8 cellular contexts compared by ENCODE assay signal in genomic region chr10:124740374-124741280, GRCh38. TPM values are rescaled to one million over a fixed set of nuclear protein-coding genes. Genes with fewer than 3 reads are reported as not detected.
A peak's percentile ranks its signal among the peaks of the same experiment; 100 is the strongest.
DNase-seq lines count a peak whose midpoint lies in the region; ATAC-seq and TF ChIP-seq lines count a peak whose summit lies in the region.

No MANE protein-coding gene starts in this region.

- H3K27ac Mint-ChIP-seq in activated naive CD4-positive, alpha-beta T cell treated with anti-CD3 and anti-CD28 coated beads, Interleukin-2, amount 50 U/mL, for 24 hours = peak overlapping the region; percentile 93
- peak overlapping the region; percentile 88 for H3K27ac Mint-ChIP-seq in activated CD4-positive, alpha-beta memory T cell treated with anti-CD3 and anti-CD28 coated beads for 36 hours
- H3K27ac Mint-ChIP-seq in progenitor cell of endocrine pancreas = peak overlapping the region; percentile 85

- intact Hi-C loops in activated CD4-positive, alpha-beta memory T cell treated with anti-CD3 and anti-CD28 coated beads for 36 hours (cut with micrococcal nuclease) = loop anchor here (1.0 to 5.0 kb wide), 12 partner anchors 7 to 278 kb away; partner anchors contain the start of genes EEF1AKMT2 and LHPP
- intact Hi-C loops in head of caudate nucleus (cut with DNase I) = loop anchor here (5.0 kb wide), 3 partner anchors 52 to 208 kb away; partner anchors contain the start of gene EEF1AKMT2

- H3K4me3 Mint-ChIP-seq in activated naive CD4-positive, alpha-beta T cell treated with anti-CD3 and anti-CD28 coated beads, Interleukin-2, amount 50 U/mL, for 24 hours = peak overlapping the region; percentile 90
- peak overlapping the region; percentile 91 for H3K4me3 Mint-ChIP-seq in activated CD4-positive, alpha-beta memory T cell treated with anti-CD3 and anti-CD28 coated beads for 36 hours
- H3K4me3 Mint-ChIP-seq in progenitor cell of endocrine pancreas (ENCODE audit: low read depth) = peak overlapping the region; percentile 91

- H3K4me1 Mint-ChIP-seq in activated naive CD4-positive, alpha-beta T cell treated with anti-CD3 and anti-CD28 coated beads, Interleukin-2, amount 50 U/mL, for 24 hours = peaks cover 84% of the 10 kb centered on the region
- H3K4me1 Mint-ChIP-seq in activated CD4-positive, alpha-beta memory T cell treated with anti-CD3 and anti-CD28 coated beads for 36 hours (ENCODE audit: low read depth) = peaks cover 78% of the 10 kb centered on the region
- peaks cover 66% of the 10 kb centered on the region for H3K4me1 Mint-ChIP-seq in progenitor cell of endocrine pancreas (ENCODE audit: low read depth)

- TF ChIP-seq CTCF in progenitor cell of endocrine pancreas (IDR thresholded peaks at IDR 0.05; ENCODE audit: unreplicated experiment) = no peak

- POLR2A ChIA-PET in activated CD4-positive, alpha-beta memory T cell treated with anti-CD3 and anti-CD28 coated beads for 36 hours (lab: Charles Lee) = interaction anchor here (0.6 to 4.6 kb wide), 18 partner anchors 8 to 323 kb away, joined by 3 to 44 read pairs (median 6); no protein-coding TSS in a partner anchor

- no peaks in the 10 kb centered on the region for H3K27me3 Mint-ChIP-seq in activated naive CD4-positive, alpha-beta T cell treated with anti-CD3 and anti-CD28 coated beads, Interleukin-2, amount 50 U/mL, for 24 hours
- no peaks in the 10 kb centered on the region for H3K27me3 Mint-ChIP-seq in activated CD4-positive, alpha-beta memory T cell treated with anti-CD3 and anti-CD28 coated beads for 36 hours
- H3K27me3 Mint-ChIP-seq in progenitor cell of endocrine pancreas = no peaks in the 10 kb centered on the region

- CTCF ChIA-PET in activated CD4-positive, alpha-beta memory T cell treated with anti-CD3 and anti-CD28 coated beads for 36 hours (lab: Charles Lee) = interaction anchor here (0.6 to 4.9 kb wide), 48 partner anchors 9 to 279 kb away, joined by 3 to 127 read pairs (median 8); partner anchors contain the start of genes ABRAXAS2, EEF1AKMT2 and LHPP

- ATAC-seq in HG03432 (IDR thresholded peaks at IDR 0.05; ENCODE audit: unreplicated experiment) = peak; percentile 25

- no peak for DNase-seq in activated naive CD4-positive, alpha-beta T cell treated with anti-CD3 and anti-CD28 coated beads, Interleukin-2, amount 50 U/mL, for 16 hours
- DNase-seq in activated CD4-positive, alpha-beta memory T cell treated with anti-CD3 and anti-CD28 coated beads for 36 hours = peak; percentile 38
- DNase-seq in head of caudate nucleus (peak in 41 of 42 donors; percentile 55 to 90 (median 77)), progenitor cell of endocrine pancreas (ENCODE audit: low spot score, unreplicated experiment) (no peak), kidney glomerular epithelial cell (lab: John Stamatoyannopoulos, UW) (no peak)
- DNase-seq in stimulated activated naive CD4-positive, alpha-beta T cell treated with Interleukin-2 at 50 U/mL for 16 hours (lab: John Stamatoyannopoulos, UW) = no peak

- no peaks in the 10 kb centered on the region for H3K36me3 Mint-ChIP-seq in activated naive CD4-positive, alpha-beta T cell treated with anti-CD3 and anti-CD28 coated beads, Interleukin-2, amount 50 U/mL, for 24 hours
- peaks cover 3% of the 10 kb centered on the region for H3K36me3 Mint-ChIP-seq in activated CD4-positive, alpha-beta memory T cell treated with anti-CD3 and anti-CD28 coated beads for 36 hours
- H3K36me3 Mint-ChIP-seq in progenitor cell of endocrine pancreas (ENCODE audit: insufficient read depth) = no peaks in the 10 kb centered on the region

- no peaks in the 10 kb centered on the region for H3K9me3 Mint-ChIP-seq in activated naive CD4-positive, alpha-beta T cell treated with anti-CD3 and anti-CD28 coated beads, Interleukin-2, amount 50 U/mL, for 24 hours
- H3K9me3 Mint-ChIP-seq in activated CD4-positive, alpha-beta memory T cell treated with anti-CD3 and anti-CD28 coated beads for 36 hours = no peaks in the 10 kb centered on the region
- H3K9me3 Mint-ChIP-seq in progenitor cell of endocrine pancreas (ENCODE audit: low read depth) = no peaks in the 10 kb centered on the region

RNA-seq across cellular contexts. Expression of gene FAM53B, which starts 3.6 kb away (rescaled TPM):
- total RNA-seq in activated CD4-positive, alpha-beta memory T cell treated with anti-CD3 and anti-CD28 coated beads for 36 hours = 10 to 100 TPM; 25.3 to 25.5 TPM
- 36.8 and 39.8 TPM in 2 replicates for total RNA-seq in progenitor cell of endocrine pancreas

RNA-seq across cellular contexts. Expression of gene EEF1AKMT2, which starts 51.1 kb away (rescaled TPM):
- 10 to 100 TPM; 28.2 to 33.1 TPM for total RNA-seq in activated CD4-positive, alpha-beta memory T cell treated with anti-CD3 and anti-CD28 coated beads for 36 hours
- total RNA-seq in progenitor cell of endocrine pancreas = 16.1 and 17.1 TPM in 2 replicates

Comparison
In these comparisons a context has a peak if more than half of its experiments do, and no peak if none do; other contexts are left out.
1. DNase-seq: peak in activated CD4-positive, alpha-beta memory T cell treated with anti-CD3 and anti-CD28 coated beads for 36 hours (single experiment) and head of caudate nucleus (41 of 42); none in activated naive CD4-positive, alpha-beta T cell treated with anti-CD3 and anti-CD28 coated beads, Interleukin-2, amount 50 U/mL, for 16 hours (single experiment), progenitor cell of endocrine pancreas (single experiment), kidney glomerular epithelial cell (single experiment) and stimulated activated naive CD4-positive, alpha-beta T cell treated with Interleukin-2 at 50 U/mL for 16 hours (single experiment).
2. Peak in every context shown above with its lines, with median percentiles within 50 percentile points of each other: H3K27ac Mint-ChIP-seq and H3K4me3 Mint-ChIP-seq.